11 cellular contexts compared by ENCODE assay signal in genomic region chr2:223297788-223298187, GRCh38.
DNase-seq lines count a peak whose midpoint lies in the region; ATAC-seq lines count a peak whose summit lies in the region.
"Had no signal": no experiment of that assay in that cellular context is flagged by ENCODE, and none has a peak within 500 bp of the region (broad histone marks: within the 10 kb centered on the region; RNA-seq: fewer than 3 reads in every experiment).

No MANE protein-coding gene starts in this region.

- in situ Hi-C loops in GM23248 (cut with MboI), result no loop called here

- H3K9ac ChIP-seq in GM23248, result no peak overlapping the region

- 0 out of 2 replicates have a peak, but pooled peaks cover 3% of the 10 kb centered on the region for H3K27me3 ChIP-seq in GM23248 (replicated peaks; ENCODE audit: insufficient read depth)
- H3K27me3 ChIP-seq in SJCRH30, result no peaks in the 10 kb centered on the region
- H3K27me3 ChIP-seq: left lung had no signal

- H4K20me1 ChIP-seq in GM23248 (ENCODE audit: insufficient read depth), result no peaks in the 10 kb centered on the region

- H3F3A ChIP-seq in GM23248 (ENCODE audit: insufficient read depth), result no peaks in the 10 kb centered on the region

- H2AFZ ChIP-seq in GM23248, result no peak overlapping the region

- H3K4me3 ChIP-seq in GM23248 (no peak overlapping the region), SJCRH30 (no peak overlapping the region)
- H3K4me3 ChIP-seq: left lung had no signal

- ATAC-seq in GM19455 (IDR thresholded peaks at IDR 0.05; ENCODE audit: unreplicated experiment) (no peak), HG03280 (IDR thresholded peaks at IDR 0.05; ENCODE audit: unreplicated experiment) (no peak)
- ATAC-seq: esophagus mucosa, left lung had no signal

- H3K9me3 ChIP-seq in GM23248 (ENCODE audit: low read depth), result no peaks in the 10 kb centered on the region
- H3K9me3 ChIP-seq in SJCRH30 (replicated peaks), result no peaks in the 10 kb centered on the region

- DNase-seq in GM23248, result peak; percentile 20
- DNase-seq in NCI-H1694 treated with DMSO at 0.1 percent for 48 hours (lab: John Stamatoyannopoulos, UW), result peak; percentile 85
- peak; percentile 24 for DNase-seq in RPMI7951 (ENCODE audit: low read depth)
- peak; percentile 53 for DNase-seq in kidney tubule cell (ENCODE audit: low spot score)
- DNase-seq in SJCRH30, result no peak
- DNase-seq: activated CD8-positive, alpha-beta memory T cell treated with anti-CD3 and anti-CD28 coated beads for 24 hours; KG1; left lung had no signal

- no peak overlapping the region for H3K4me2 ChIP-seq in GM23248 (ENCODE audit: unreplicated experiment)

- no peaks in the 10 kb centered on the region for H3K79me2 ChIP-seq in GM23248 (ENCODE audit: insufficient read depth)

- H3K4me1 ChIP-seq in GM23248 (ENCODE audit: insufficient read depth) (no peaks in the 10 kb centered on the region), SJCRH30 (no peaks in the 10 kb centered on the region)
- H3K4me1 ChIP-seq: left lung had no signal

- H3K36me3 ChIP-seq in GM23248 (ENCODE audit: low read depth) (no peaks in the 10 kb centered on the region), SJCRH30 (no peaks in the 10 kb centered on the region)
- H3K36me3 ChIP-seq: left lung had no signal

- no peak overlapping the region for H3K27ac ChIP-seq in GM23248
- no peak overlapping the region for H3K27ac ChIP-seq in SJCRH30
- H3K27ac ChIP-seq: left lung had no signal

- H3K9me2 ChIP-seq in GM23248 (ENCODE audit: insufficient read depth), result no peaks in the 10 kb centered on the region

Comparison
In these comparisons a context has a peak if more than half of its experiments do, and no peak if none do; other contexts are left out.
1. DNase-seq: peak in GM23248 (single experiment), NCI-H1694 treated with DMSO at 0.1 percent for 48 hours (single experiment), RPMI7951 (single experiment) and kidney tubule cell (single experiment); none in SJCRH30 (0 of 2).